Comparison of ENCODE assay signal across 1 cellular context in the genomic region with DNA sequence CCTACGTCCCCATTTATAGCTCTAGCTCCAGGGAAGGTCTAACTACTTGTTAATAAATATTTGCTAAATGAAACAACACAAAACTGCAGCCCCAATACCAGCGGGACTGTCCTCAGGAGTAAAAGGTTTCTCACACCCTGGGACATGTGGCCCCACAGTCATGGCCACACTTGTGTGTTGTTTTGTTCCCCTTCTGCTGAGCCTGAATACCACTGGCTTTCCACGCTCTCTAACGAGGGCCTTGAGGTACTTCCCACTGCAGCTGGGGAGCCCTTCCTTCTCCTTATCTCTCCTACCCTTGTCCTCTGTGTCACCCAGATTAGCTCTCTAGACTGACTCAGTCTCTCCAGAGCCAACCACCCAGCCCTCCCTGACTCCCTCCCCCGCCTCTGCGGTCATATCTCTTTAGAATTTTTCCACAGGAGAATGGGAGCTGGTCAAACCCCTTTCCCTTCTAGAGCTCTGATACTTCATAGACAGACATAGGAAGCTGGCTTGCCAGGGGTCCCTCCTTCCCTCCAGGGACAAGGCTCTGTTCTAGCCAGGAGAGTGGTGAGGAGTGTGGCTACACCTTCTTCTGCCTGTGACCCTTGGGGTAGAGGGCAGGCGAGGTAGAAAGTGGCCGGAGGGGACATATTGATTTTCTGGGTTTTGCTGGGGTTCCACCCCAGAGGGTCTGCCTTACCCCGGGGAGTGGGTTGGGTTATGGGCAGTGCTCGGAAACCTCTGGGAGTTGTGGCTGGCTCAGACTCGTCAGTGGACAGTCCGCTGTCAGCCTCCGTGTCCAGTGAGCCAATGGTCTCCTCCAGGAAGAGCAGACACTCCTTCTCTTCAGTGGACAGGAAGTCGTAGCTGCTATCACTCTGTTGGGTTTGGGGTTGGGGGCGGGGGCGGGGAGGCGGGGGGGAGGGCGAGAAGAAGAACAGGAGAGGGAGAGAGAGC.
TF ChIP-seq lines count a peak whose summit lies in the region.

No MANE protein-coding gene starts in this region.

TF ChIP-seq in K562, 482 proteins besides CTCF, POLR2A, EP300 and RAD21 (continued from another document and continues in another):
- TF ChIP-seq SETDB1 (IDR thresholded peaks at IDR 0.05; ENCODE audit: low read length), result peak; percentile 96
- peak; percentile 91 for TF ChIP-seq MBD2 (IDR thresholded peaks at IDR 0.05; ENCODE audit: borderline replicate concordance, low read depth)
- peak; percentile 94 for TF ChIP-seq FOXP1 (CRISPR knock-in tag; IDR thresholded peaks at IDR 0.05)
- no peak for TF ChIP-seq RBM14 (IDR thresholded peaks at IDR 0.05; ENCODE audit: borderline replicate concordance, insufficient read depth, low read depth, low read length)
- TF ChIP-seq, protein P1, sequence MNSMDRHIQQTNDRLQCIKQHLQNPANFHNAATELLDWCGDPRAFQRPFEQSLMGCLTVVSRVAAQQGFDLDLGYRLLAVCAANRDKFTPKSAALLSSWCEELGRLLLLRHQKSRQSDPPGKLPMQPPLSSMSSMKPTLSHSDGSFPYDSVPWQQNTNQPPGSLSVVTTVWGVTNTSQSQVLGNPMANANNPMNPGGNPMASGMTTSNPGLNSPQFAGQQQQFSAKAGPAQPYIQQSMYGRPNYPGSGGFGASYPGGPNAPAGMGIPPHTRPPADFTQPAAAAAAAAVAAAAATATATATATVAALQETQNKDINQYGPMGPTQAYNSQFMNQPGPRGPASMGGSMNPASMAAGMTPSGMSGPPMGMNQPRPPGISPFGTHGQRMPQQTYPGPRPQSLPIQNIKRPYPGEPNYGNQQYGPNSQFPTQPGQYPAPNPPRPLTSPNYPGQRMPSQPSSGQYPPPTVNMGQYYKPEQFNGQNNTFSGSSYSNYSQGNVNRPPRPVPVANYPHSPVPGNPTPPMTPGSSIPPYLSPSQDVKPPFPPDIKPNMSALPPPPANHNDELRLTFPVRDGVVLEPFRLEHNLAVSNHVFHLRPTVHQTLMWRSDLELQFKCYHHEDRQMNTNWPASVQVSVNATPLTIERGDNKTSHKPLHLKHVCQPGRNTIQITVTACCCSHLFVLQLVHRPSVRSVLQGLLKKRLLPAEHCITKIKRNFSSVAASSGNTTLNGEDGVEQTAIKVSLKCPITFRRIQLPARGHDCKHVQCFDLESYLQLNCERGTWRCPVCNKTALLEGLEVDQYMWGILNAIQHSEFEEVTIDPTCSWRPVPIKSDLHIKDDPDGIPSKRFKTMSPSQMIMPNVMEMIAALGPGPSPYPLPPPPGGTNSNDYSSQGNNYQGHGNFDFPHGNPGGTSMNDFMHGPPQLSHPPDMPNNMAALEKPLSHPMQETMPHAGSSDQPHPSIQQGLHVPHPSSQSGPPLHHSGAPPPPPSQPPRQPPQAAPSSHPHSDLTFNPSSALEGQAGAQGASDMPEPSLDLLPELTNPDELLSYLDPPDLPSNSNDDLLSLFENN (IDR thresholded peaks at IDR 0.05; ENCODE audit: low read depth in 2 of 2, low read length in 2 of 2), result peak in 1 of 2 experiments; percentile 98; a peak in 2 of 4 replicates
- TF ChIP-seq MYC (IDR thresholded peaks at IDR 0.05; ENCODE audit: low read depth, low read length), result peak; percentile 95
- TF ChIP-seq MYC (CRISPR knock-in tag; IDR thresholded peaks at IDR 0.05; ENCODE audit: borderline replicate concordance, low read depth), result peak; percentile 97; the same call in 1 of the 2 replicates
- TF ChIP-seq, protein P2, sequence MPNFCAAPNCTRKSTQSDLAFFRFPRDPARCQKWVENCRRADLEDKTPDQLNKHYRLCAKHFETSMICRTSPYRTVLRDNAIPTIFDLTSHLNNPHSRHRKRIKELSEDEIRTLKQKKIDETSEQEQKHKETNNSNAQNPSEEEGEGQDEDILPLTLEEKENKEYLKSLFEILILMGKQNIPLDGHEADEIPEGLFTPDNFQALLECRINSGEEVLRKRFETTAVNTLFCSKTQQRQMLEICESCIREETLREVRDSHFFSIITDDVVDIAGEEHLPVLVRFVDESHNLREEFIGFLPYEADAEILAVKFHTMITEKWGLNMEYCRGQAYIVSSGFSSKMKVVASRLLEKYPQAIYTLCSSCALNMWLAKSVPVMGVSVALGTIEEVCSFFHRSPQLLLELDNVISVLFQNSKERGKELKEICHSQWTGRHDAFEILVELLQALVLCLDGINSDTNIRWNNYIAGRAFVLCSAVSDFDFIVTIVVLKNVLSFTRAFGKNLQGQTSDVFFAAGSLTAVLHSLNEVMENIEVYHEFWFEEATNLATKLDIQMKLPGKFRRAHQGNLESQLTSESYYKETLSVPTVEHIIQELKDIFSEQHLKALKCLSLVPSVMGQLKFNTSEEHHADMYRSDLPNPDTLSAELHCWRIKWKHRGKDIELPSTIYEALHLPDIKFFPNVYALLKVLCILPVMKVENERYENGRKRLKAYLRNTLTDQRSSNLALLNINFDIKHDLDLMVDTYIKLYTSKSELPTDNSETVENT (CRISPR knock-in tag; IDR thresholded peaks at IDR 0.05), result no peak
- peak; percentile 98 for TF ChIP-seq RUNX1 (IDR thresholded peaks at IDR 0.05; ENCODE audit: low read depth)
- TF ChIP-seq, protein P3, sequence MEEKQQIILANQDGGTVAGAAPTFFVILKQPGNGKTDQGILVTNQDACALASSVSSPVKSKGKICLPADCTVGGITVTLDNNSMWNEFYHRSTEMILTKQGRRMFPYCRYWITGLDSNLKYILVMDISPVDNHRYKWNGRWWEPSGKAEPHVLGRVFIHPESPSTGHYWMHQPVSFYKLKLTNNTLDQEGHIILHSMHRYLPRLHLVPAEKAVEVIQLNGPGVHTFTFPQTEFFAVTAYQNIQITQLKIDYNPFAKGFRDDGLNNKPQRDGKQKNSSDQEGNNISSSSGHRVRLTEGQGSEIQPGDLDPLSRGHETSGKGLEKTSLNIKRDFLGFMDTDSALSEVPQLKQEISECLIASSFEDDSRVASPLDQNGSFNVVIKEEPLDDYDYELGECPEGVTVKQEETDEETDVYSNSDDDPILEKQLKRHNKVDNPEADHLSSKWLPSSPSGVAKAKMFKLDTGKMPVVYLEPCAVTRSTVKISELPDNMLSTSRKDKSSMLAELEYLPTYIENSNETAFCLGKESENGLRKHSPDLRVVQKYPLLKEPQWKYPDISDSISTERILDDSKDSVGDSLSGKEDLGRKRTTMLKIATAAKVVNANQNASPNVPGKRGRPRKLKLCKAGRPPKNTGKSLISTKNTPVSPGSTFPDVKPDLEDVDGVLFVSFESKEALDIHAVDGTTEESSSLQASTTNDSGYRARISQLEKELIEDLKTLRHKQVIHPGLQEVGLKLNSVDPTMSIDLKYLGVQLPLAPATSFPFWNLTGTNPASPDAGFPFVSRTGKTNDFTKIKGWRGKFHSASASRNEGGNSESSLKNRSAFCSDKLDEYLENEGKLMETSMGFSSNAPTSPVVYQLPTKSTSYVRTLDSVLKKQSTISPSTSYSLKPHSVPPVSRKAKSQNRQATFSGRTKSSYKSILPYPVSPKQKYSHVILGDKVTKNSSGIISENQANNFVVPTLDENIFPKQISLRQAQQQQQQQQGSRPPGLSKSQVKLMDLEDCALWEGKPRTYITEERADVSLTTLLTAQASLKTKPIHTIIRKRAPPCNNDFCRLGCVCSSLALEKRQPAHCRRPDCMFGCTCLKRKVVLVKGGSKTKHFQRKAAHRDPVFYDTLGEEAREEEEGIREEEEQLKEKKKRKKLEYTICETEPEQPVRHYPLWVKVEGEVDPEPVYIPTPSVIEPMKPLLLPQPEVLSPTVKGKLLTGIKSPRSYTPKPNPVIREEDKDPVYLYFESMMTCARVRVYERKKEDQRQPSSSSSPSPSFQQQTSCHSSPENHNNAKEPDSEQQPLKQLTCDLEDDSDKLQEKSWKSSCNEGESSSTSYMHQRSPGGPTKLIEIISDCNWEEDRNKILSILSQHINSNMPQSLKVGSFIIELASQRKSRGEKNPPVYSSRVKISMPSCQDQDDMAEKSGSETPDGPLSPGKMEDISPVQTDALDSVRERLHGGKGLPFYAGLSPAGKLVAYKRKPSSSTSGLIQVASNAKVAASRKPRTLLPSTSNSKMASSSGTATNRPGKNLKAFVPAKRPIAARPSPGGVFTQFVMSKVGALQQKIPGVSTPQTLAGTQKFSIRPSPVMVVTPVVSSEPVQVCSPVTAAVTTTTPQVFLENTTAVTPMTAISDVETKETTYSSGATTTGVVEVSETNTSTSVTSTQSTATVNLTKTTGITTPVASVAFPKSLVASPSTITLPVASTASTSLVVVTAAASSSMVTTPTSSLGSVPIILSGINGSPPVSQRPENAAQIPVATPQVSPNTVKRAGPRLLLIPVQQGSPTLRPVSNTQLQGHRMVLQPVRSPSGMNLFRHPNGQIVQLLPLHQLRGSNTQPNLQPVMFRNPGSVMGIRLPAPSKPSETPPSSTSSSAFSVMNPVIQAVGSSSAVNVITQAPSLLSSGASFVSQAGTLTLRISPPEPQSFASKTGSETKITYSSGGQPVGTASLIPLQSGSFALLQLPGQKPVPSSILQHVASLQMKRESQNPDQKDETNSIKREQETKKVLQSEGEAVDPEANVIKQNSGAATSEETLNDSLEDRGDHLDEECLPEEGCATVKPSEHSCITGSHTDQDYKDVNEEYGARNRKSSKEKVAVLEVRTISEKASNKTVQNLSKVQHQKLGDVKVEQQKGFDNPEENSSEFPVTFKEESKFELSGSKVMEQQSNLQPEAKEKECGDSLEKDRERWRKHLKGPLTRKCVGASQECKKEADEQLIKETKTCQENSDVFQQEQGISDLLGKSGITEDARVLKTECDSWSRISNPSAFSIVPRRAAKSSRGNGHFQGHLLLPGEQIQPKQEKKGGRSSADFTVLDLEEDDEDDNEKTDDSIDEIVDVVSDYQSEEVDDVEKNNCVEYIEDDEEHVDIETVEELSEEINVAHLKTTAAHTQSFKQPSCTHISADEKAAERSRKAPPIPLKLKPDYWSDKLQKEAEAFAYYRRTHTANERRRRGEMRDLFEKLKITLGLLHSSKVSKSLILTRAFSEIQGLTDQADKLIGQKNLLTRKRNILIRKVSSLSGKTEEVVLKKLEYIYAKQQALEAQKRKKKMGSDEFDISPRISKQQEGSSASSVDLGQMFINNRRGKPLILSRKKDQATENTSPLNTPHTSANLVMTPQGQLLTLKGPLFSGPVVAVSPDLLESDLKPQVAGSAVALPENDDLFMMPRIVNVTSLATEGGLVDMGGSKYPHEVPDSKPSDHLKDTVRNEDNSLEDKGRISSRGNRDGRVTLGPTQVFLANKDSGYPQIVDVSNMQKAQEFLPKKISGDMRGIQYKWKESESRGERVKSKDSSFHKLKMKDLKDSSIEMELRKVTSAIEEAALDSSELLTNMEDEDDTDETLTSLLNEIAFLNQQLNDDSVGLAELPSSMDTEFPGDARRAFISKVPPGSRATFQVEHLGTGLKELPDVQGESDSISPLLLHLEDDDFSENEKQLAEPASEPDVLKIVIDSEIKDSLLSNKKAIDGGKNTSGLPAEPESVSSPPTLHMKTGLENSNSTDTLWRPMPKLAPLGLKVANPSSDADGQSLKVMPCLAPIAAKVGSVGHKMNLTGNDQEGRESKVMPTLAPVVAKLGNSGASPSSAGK (IDR thresholded peaks at IDR 0.05), result peak; percentile 99
- peak; percentile 82; the same call in 1 of the 2 replicates for TF ChIP-seq ZNF561 (CRISPR knock-in tag; conservative IDR thresholded peaks at IDR 0.05)
- TF ChIP-seq SMARCB1 (IDR thresholded peaks at IDR 0.05; ENCODE audit: insufficient read length, low read depth), result no peak
- TF ChIP-seq SPI1 (IDR thresholded peaks at IDR 0.05; ENCODE audit: borderline replicate concordance, low read depth, low read length), result peak; percentile 56; the same call in 1 of the 2 replicates
- TF ChIP-seq CBX8 (IDR thresholded peaks at IDR 0.05; ENCODE audit: borderline replicate concordance, extremely low read depth, low read depth, low read length, poor library complexity, severe bottlenecking), result no peak
- TF ChIP-seq CC2D1A (IDR thresholded peaks at IDR 0.05), result peak; percentile 99
- TF ChIP-seq SRSF1 (IDR thresholded peaks at IDR 0.05; ENCODE audit: low read depth, low read length), result no peak
- TF ChIP-seq FOXA3 (CRISPR knock-in tag; conservative IDR thresholded peaks at IDR 0.05 in 1 of 2, IDR thresholded peaks at IDR 0.05 in 1 of 2), result peak; percentile 81 to 92; a peak in 3 of 4 replicates
- 0 out of 2 replicates have a peak, but pooled peaks have one; percentile 14 for TF ChIP-seq TCF7L2 (IDR thresholded peaks at IDR 0.05; ENCODE audit: low read depth, low read length)
- no peak for TF ChIP-seq ZZZ3 (IDR thresholded peaks at IDR 0.05)
- peak; percentile 77; the same call in 1 of the 2 replicates for TF ChIP-seq ESRRB (CRISPR knock-in tag; IDR thresholded peaks at IDR 0.05; ENCODE audit: borderline replicate concordance)
- TF ChIP-seq CUX1 (CRISPR knock-in tag; IDR thresholded peaks at IDR 0.05), result peak; percentile 98
- TF ChIP-seq ZBTB1 (CRISPR knock-in tag; IDR thresholded peaks at IDR 0.05; ENCODE audit: borderline replicate concordance, low read depth), result peak; percentile 36; the same call in 1 of the 2 replicates
- peak; percentile 95 for TF ChIP-seq ZNF354B (CRISPR knock-in tag; IDR thresholded peaks at IDR 0.05)
- TF ChIP-seq ZNF3 (CRISPR knock-in tag; IDR thresholded peaks at IDR 0.05), result no peak
- peak; percentile 24 for TF ChIP-seq ETS2 (tag; IDR thresholded peaks at IDR 0.05; ENCODE audit: borderline replicate concordance, poor library complexity, severe bottlenecking)
- peak; percentile 52; the same call in 1 of the 2 replicates for TF ChIP-seq POLR2AphosphoS2 (IDR thresholded peaks at IDR 0.05; ENCODE audit: low read length)
- TF ChIP-seq POLR2B (IDR thresholded peaks at IDR 0.05; ENCODE audit: low read depth, partially characterized antibody), result peak; percentile 94
- peak; percentile 98; the same call in 1 of the 2 replicates for TF ChIP-seq HDAC2 (IDR thresholded peaks at IDR 0.05)
